Comparison of ENCODE assay signal across 1 cellular context in genomic region chr15:63803106-63803886, GRCh38.
TF ChIP-seq lines count a peak whose summit lies in the region.

No MANE protein-coding gene starts in this region.

TF ChIP-seq in SK-N-SH treated with all-trans-retinoic acid at 6 μM for 48 hours, 23 proteins besides CTCF, POLR2A, EP300 and RAD21 (continued from another document):
- no peak for TF ChIP-seq CREB5 (CRISPR knock-in tag; IDR thresholded peaks at IDR 0.05; ENCODE audit: low read depth)
- no peak for TF ChIP-seq RARB (CRISPR knock-in tag; IDR thresholded peaks at IDR 0.05)
- no peak for TF ChIP-seq CSRNP3 (CRISPR knock-in tag; IDR thresholded peaks at IDR 0.05)
- no peak for TF ChIP-seq CSDC2 (CRISPR knock-in tag; IDR thresholded peaks at IDR 0.05)
